In genomic region chr12:89106950-89107349, GRCh38 we compare ENCODE assay signal across 5 cellular contexts.
"Had no signal": no experiment of that assay in that cellular context is flagged by ENCODE, and none has a peak within 500 bp of the region (broad histone marks: within the 10 kb centered on the region; RNA-seq: fewer than 3 reads in every experiment).

No MANE protein-coding gene starts in this region.

- H3K4me1 ChIP-seq: HAP-1 had no signal

- H3K9me3 ChIP-seq: HAP-1 had no signal

- H2AFZ ChIP-seq: GM23338 had no signal

- H3K4me1 Mint-ChIP-seq: IgD-negative memory B cell had no signal

- ATAC-seq: GM23338, HCT116 had no signal

- H3K36me3 ChIP-seq: HAP-1 had no signal

- H3K4me2 ChIP-seq: GM23338 had no signal

- H3K27ac Mint-ChIP-seq: GM23338, HFFc6, IgD-negative memory B cell had no signal

- DNase-seq: HFFc6 had no signal

- H3K4me3 Mint-ChIP-seq: GM23338, HFFc6, IgD-negative memory B cell had no signal

- H3K36me3 Mint-ChIP-seq: IgD-negative memory B cell had no signal

- H3K4me3 ChIP-seq: GM23338, HAP-1 had no signal

- H3K27me3 Mint-ChIP-seq: IgD-negative memory B cell had no signal

- H3K9me3 Mint-ChIP-seq: GM23338, HFFc6, IgD-negative memory B cell had no signal
